ENCODE assay signal across 27 cellular contexts in the genomic region with DNA sequence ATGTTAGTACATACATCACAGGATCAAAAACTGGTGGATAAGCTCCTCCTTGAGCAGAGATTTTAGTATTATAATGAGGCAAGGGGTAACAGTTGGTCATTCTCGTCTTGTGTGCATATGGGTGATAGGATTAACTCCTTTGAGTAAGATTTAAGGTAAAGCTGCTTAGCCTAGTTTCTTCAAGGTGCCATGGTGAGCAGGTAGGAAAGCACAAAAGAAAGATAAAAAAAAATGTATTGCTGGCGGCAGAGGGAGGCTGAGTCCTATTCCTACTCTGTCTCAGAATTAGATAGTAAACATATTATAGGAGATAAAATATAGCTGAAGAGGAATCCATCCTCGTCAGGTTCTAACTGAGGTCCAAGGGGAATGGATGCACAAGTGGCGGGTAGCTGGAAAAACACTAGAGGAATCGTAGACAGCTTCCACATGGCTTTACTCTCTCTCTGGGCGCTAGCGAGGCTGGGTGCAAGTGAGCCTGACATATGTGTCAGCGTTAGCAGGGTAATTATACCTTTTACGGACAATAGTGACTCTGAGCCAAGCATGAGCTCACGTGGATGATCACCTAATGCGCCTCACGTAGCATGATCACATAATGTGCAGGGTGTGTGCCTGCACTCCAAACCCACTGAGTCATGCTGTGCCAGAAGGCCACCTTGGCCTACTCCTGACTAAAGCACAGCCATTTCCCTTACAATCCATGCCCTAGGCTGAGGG.
"Had no signal": no experiment of that assay in that cellular context is flagged by ENCODE, and none has a peak within 500 bp of the region (broad histone marks: within the 10 kb centered on the region; RNA-seq: fewer than 3 reads in every experiment).

No MANE protein-coding gene starts in this region.

- H3K27ac ChIP-seq: brain microvascular endothelial cell, cardiac muscle cell, Peyer's patch, RWPE1, SJCRH30 had no signal

- H3K9me3 Mint-ChIP-seq: activated naive CD4-positive, alpha-beta T cell treated with anti-CD3 and anti-CD28 coated beads, Interleukin-2, amount 50 U/mL, for 24 hours had no signal

- H3K27ac Mint-ChIP-seq: activated CD8-positive, alpha-beta T cell treated with anti-CD3 and anti-CD28 coated beads, Interleukin-2, amount 10 ng/mL, durations not matched to agents 7 days and 5 days; activated naive CD4-positive, alpha-beta T cell treated with anti-CD3 and anti-CD28 coated beads, Interleukin-2, amount 50 U/mL, for 24 hours; activated naive CD8-positive, alpha-beta T cell treated with anti-CD3 and anti-CD28 coated beads, Interleukin-2, amount 50 U/mL, for 24 hours; WTC11 had no signal

- H3K27me3 ChIP-seq: brain microvascular endothelial cell, Peyer's patch, SJCRH30 had no signal

- H3K4me1 ChIP-seq: Peyer's patch, SJCRH30 had no signal

- DNase-seq: activated CD4-positive, alpha-beta T cell treated with anti-CD3 and anti-CD28 coated beads for 48 hours; activated CD4-positive, alpha-beta T cell treated with anti-CD3 and anti-CD28 coated beads, Interleukin-2, amount 50 U/mL, for 4 hours; activated CD4-positive, CD25-positive, alpha-beta regulatory T cell treated with anti-CD3 and anti-CD28 coated beads, Interleukin-2, amount 50 U/mL, for 72 hours; activated CD8-positive, alpha-beta memory T cell treated with anti-CD3 and anti-CD28 coated beads, Interleukin-2, amount 50 U/mL, for 48 hours; activated CD8-positive, alpha-beta T cell treated with anti-CD3 and anti-CD28 coated beads, Interleukin-2, amount 10 ng/mL, durations not matched to agents 7 days and 5 days; activated naive CD4-positive, alpha-beta T cell; activated naive CD8-positive, alpha-beta T cell treated with anti-CD3 and anti-CD28 coated beads, Interleukin-2, amount 50 U/mL, for 24 hours; activated T-cell treated with anti-CD3 and anti-CD28 coated beads, Interleukin-2, amount 50 U/mL, for 1 hour; brain microvascular endothelial cell; Karpas-422; MM.1S; NCI-H1105; NCI-H1436 treated with DMSO at 0.1 percent for 48 hours; NCI-H187; NCI-H2081; NCI-H510A treated with DMSO at 0.1 percent for 48 hours; NCI-H774; NK-92 treated with Interleukin-12 subunit alpha and Interleukin-12 subunit beta, amount 100 ng/mL, for 24 hours; Peyer's patch; Right ventricle myocardium superior; SJCRH30; SK-N-SH; T-helper 1 cell had no signal

- H3K9me3 ChIP-seq: Peyer's patch, SJCRH30, SK-N-SH had no signal

- ATAC-seq: activated CD8-positive, alpha-beta T cell treated with anti-CD3 and anti-CD28 coated beads, Interleukin-2, amount 10 ng/mL, durations not matched to agents 7 days and 5 days; activated naive CD8-positive, alpha-beta T cell treated with anti-CD3 and anti-CD28 coated beads, Interleukin-2, amount 50 U/mL, for 24 hours; WTC11 had no signal

- H3K36me3 ChIP-seq: brain microvascular endothelial cell, cardiac muscle cell, Peyer's patch, SJCRH30 had no signal

- H3K4me3 ChIP-seq: cardiac muscle cell, Peyer's patch, SJCRH30 had no signal

- H3K4me2 ChIP-seq: SK-N-SH had no signal

- H3K36me3 Mint-ChIP-seq: activated naive CD4-positive, alpha-beta T cell treated with anti-CD3 and anti-CD28 coated beads, Interleukin-2, amount 50 U/mL, for 24 hours had no signal

- H3K9ac ChIP-seq: SK-N-SH had no signal
